Comparison of ENCODE assay signal across 8 cellular contexts in the genomic region with DNA sequence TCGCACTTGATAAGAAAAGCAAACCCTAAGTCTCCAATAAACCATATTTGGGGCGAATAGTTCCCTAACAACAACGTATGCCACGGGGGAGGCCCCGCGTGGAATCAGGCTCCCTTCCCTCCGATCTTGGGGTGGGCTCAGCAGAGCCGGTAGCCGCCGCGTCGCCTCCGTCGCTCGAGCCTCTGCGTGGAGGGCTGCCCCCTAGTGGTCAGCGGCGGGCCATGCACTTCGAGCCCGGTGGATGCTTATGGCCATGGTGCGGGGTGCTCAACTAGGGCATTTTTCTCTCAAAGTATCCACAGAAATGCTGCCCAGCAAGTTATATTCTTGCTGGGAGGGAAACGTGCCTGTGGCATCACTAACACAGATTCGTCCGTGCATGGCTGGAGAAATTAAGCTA.
DNase-seq lines count a peak whose midpoint lies in the region; ATAC-seq and TF ChIP-seq lines count a peak whose summit lies in the region.
"Not testable (repeated sequence)": the region's sequence is repeated elsewhere in the genome, so short reads cannot be mapped to it uniquely, and the experiment has no call there.

No MANE protein-coding gene starts in this region.

- H3K4me1 Mint-ChIP-seq in mesothelial cell of epicardium: not testable (repeated sequence)

- TF ChIP-seq CTCF in AG04450 (IDR thresholded peaks at IDR 0.05; ENCODE audit: low read depth, low read length) (peak; percentile 34), NB4 (IDR thresholded peaks at IDR 0.05; ENCODE audit: low read depth, low read length) (peak; percentile 38), dorsolateral prefrontal cortex (IDR thresholded peaks at IDR 0.05 in 54 of 56, conservative IDR thresholded peaks at IDR 0.05 in 2 of 56; ENCODE audit: low read depth in 1 of 56, partially characterized antibody in 56 of 56) (peak; percentile 43 to 88 (median 64)), mesothelial cell of epicardium (IDR thresholded peaks at IDR 0.05; ENCODE audit: unreplicated experiment) (peak; percentile 75)

- H3K27ac Mint-ChIP-seq in mesothelial cell of epicardium: not testable (repeated sequence)

- H3K27me3 ChIP-seq in AG04450 (ENCODE audit: control insufficient read depth, insufficient read depth, low read length); dorsolateral prefrontal cortex: not testable (repeated sequence)

- not testable (repeated sequence) for H3K36me3 Mint-ChIP-seq in mesothelial cell of epicardium

- not testable (repeated sequence) for H3K9me3 Mint-ChIP-seq in mesothelial cell of epicardium

- not testable (repeated sequence) for TF ChIP-seq POLR2A in NB4 (IDR thresholded peaks at IDR 0.05; ENCODE audit: extremely low read depth, insufficient read length)

- H3K4me3 ChIP-seq in AG04450 (ENCODE audit: low read depth, low read length) (0 out of 2 replicates have a peak overlapping the region, but pooled peaks have one; percentile 17), dorsolateral prefrontal cortex (peak overlapping the region in 46 of 59 donors; percentile 25 to 59 (median 43))
- H3K4me3 ChIP-seq in NB4 (ENCODE audit: low read depth, low read length): not testable (repeated sequence)

- H3K4me3 Mint-ChIP-seq in mesothelial cell of epicardium: not testable (repeated sequence)

- POLR2A ChIA-PET in AG04450 (lab: Yijun Ruan, JAX): not testable (repeated sequence)

- ATAC-seq in GM19025 (IDR thresholded peaks at IDR 0.05; ENCODE audit: low read depth, unreplicated experiment): peak; percentile 49
- peak; percentile 63 for ATAC-seq in HG02884 (IDR thresholded peaks at IDR 0.05; ENCODE audit: unreplicated experiment)

- not testable (repeated sequence) for H3K9me3 ChIP-seq in AG04450 (ENCODE audit: control insufficient read depth, insufficient read depth, low read length)

- CTCF ChIA-PET in AG04450 (lab: Charles Lee): not testable (repeated sequence)

- not testable (repeated sequence) for H3K27me3 Mint-ChIP-seq in mesothelial cell of epicardium (ENCODE audit: low read depth)

- intact Hi-C loops in dorsolateral prefrontal cortex (cut with DNase I): not testable (repeated sequence)

- DNase-seq in AG04450 (ENCODE audit: low read depth, low spot score); NB4 (ENCODE audit: low read depth): not testable (repeated sequence)
- peak; percentile 100 for DNase-seq in activated CD8-positive, alpha-beta memory T cell treated with anti-CD3 and anti-CD28 coated beads, Interleukin-2, amount 50 U/mL, for 48 hours
- DNase-seq in dorsolateral prefrontal cortex: peak; percentile 80 to 95 (median 91)
- peak; percentile 78 to 100 for DNase-seq in mesothelial cell of epicardium (ENCODE audit: low spot score in 2 of 2, unreplicated experiment in 2 of 2)
- peak; percentile 90 to 97 for DNase-seq in stimulated activated CD4-positive, alpha-beta T cell treated with anti-CD3 and anti-CD28 coated beads, Interleukin-4, amount 100 ng/mL, for 48 hours (ENCODE audit: low read depth in 2 of 2)

- H3K27ac ChIP-seq in AG04450 (ENCODE audit: low read depth, low read length): not testable (repeated sequence)
- peak overlapping the region in 1 of 59 donors; percentile 44 for H3K27ac ChIP-seq in dorsolateral prefrontal cortex
